Comparison of ENCODE assay signal across 22 cellular contexts in the genomic region with DNA sequence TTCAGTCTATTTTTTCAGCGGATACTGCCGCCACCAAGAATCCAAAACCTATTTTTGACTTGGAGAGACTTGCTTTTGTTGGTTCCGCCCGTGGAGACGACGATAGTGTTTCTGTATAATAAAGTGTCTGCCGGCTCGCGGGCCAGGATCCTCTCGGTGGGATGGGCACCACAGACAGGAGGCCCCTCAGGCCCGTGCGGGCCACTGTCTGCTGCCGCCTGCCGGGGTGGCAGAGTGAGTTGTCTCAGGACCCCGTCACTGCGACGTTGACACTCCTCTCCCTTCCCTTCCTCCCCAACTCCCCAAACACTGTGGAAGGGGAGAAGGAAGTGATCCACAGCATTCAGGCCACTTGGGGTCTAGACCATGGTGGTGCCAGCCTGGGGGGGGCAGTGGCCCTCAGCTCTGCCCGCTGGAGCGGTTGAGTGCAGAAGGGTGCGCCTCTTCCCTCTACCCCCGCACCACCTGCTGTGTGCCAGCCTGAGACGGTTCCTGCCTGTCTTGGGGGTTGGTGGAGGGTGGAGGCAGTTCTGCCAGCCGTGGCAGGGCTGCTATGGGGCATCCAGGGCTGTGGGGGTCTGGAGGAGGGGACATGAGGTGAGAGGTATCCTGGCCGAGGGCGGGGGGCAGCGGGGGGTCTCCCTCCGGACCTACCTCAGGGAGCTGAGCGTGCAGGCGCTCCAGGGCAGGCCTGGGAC. TPM values are rescaled to one million over a fixed set of nuclear protein-coding genes. Genes with fewer than 3 reads are reported as not detected.
DNase-seq lines count a peak whose midpoint lies in the region; ATAC-seq, FAIRE-seq and TF ChIP-seq lines count a peak whose summit lies in the region.
"Had no signal": no experiment of that assay in that cellular context is flagged by ENCODE, and none has a peak within 500 bp of the region (broad histone marks: within the 10 kb centered on the region; RNA-seq: fewer than 3 reads in every experiment).

No MANE protein-coding gene starts in this region.

- no peak for TF ChIP-seq POLR2A in HepG2 (IDR thresholded peaks at IDR 0.05; ENCODE audit: insufficient read depth in 1 of 2, low read depth in 2 of 2, low read length in 2 of 2)
- no peak for TF ChIP-seq POLR2A in right lobe of liver (IDR thresholded peaks at IDR 0.05)

- no peak overlapping the region for H3K9ac ChIP-seq in HepG2 (ENCODE audit: insufficient read depth, low read depth, low read length)
- H3K9ac ChIP-seq in PC-3 (ENCODE audit: low read length): no peak overlapping the region

- no peak for TF ChIP-seq CTCF in HepG2 (CRISPR knock-in tag; IDR thresholded peaks at IDR 0.05)
- no peak for TF ChIP-seq CTCF in right lobe of liver (IDR thresholded peaks at IDR 0.05)
- TF ChIP-seq CTCF in PC-3 (conservative IDR thresholded peaks at IDR 0.05; ENCODE audit: low read depth, low read length): no peak

- TF ChIP-seq EP300 in HepG2 (IDR thresholded peaks at IDR 0.05; ENCODE audit: low read depth in 2 of 2, low read length in 2 of 2): no peak
- TF ChIP-seq EP300 in HepG2 (CRISPR knock-in tag; IDR thresholded peaks at IDR 0.05; ENCODE audit: borderline replicate concordance): no peak

- H3K4me2 ChIP-seq in HepG2 (ENCODE audit: low read depth, low read length) (no peak overlapping the region), PC-3 (ENCODE audit: low read length) (no peak overlapping the region)

- TF ChIP-seq RAD21 in HepG2 (CRISPR knock-in tag; IDR thresholded peaks at IDR 0.05): no peak

- DNase-seq in HepG2 (ENCODE audit: low spot score): no peak
- DNase-seq in right lobe of liver: no peak
- DNase-seq in PC-3: no peak
- peak; percentile 39 for DNase-seq in naive B cell
- no peak for DNase-seq in aorta
- no peak for DNase-seq in stimulated activated CD4-positive, alpha-beta T cell treated with anti-CD3 and anti-CD28 coated beads, Interleukin-1b, Interleukin-23, amount 100 ng/mL, for 48 hours
- DNase-seq in NCI-H2107 treated with DMSO at 0.1 percent for 48 hours (lab: John Stamatoyannopoulos, UW; ENCODE audit: unreplicated experiment): no peak
- DNase-seq: ACHN; activated CD8-positive, alpha-beta T cell treated with anti-CD3 and anti-CD28 coated beads for 36 hours; activated naive CD4-positive, alpha-beta T cell; activated T-cell treated with anti-CD3 and anti-CD28 coated beads, Interleukin-2, amount 50 U/mL, for 1 hour; amniotic stem cell; central memory CD4-positive, alpha-beta T cell; DMS79; NCI-H1105 treated with DMSO at 0.1 percent for 48 hours; NCI-H2081 treated with DMSO at 0.1 percent for 48 hours; NCI-H446 treated with DMSO at 0.1 percent for 48 hours; T-helper 9 cell had no signal

- H3K27ac ChIP-seq in HepG2 (ENCODE audit: extremely low read length, insufficient read depth, low read length) (no peak overlapping the region), right lobe of liver (no peak overlapping the region), PC-3 (ENCODE audit: low read length) (no peak overlapping the region), aorta (ENCODE audit: low read depth in 1 of 2, low read length in 2 of 2) (peak overlapping the region; percentile 1 to 34)
- H3K27ac ChIP-seq: suprapubic skin had no signal

- 99% methylated on average over 28 of the region's 29 CpGs for WGBS in HepG2 (ENCODE audit: low lambda C conversion rate)
- 94% methylated on average over 19 of the region's 29 CpGs for WGBS in right lobe of liver (ENCODE audit: insufficient coverage, low coverage, low lambda C conversion rate, missing lambda C conversion rate)
- 15% methylated on average over 29 of the region's 29 CpGs for WGBS in aorta, 2 donors

- 0 out of 2 replicates have a peak, but pooled peaks cover 10% of the 10 kb centered on the region for H3K4me1 ChIP-seq in HepG2 (ENCODE audit: insufficient read depth, low read length)
- H3K4me1 ChIP-seq in right lobe of liver: no peaks in the 10 kb centered on the region
- no peaks in the 10 kb centered on the region for H3K4me1 ChIP-seq in PC-3 (ENCODE audit: insufficient read depth, low read length)
- H3K4me1 ChIP-seq in aorta (ENCODE audit: control insufficient read depth in 1 of 2, insufficient read depth in 2 of 2, low read length in 2 of 2): no peaks in the 10 kb centered on the region
- H3K4me1 ChIP-seq: suprapubic skin had no signal

- H3K4me3 Mint-ChIP-seq in naive B cell: peak overlapping the region in 4 of 8 donors; percentile 8 to 76 (median 46)
- H3K4me3 Mint-ChIP-seq: activated CD8-positive, alpha-beta T cell treated with anti-CD3 and anti-CD28 coated beads for 36 hours had no signal

- H3K27me3 ChIP-seq in HepG2 (ENCODE audit: control insufficient read depth in 1 of 2, insufficient read depth in 2 of 2, low read length in 2 of 2) (peaks cover 2 to 11% of the 10 kb centered on the region in 2 experiments; a peak in 3 of 5 replicates), right lobe of liver (no peaks in the 10 kb centered on the region), PC-3 (ENCODE audit: low read length) (no peaks in the 10 kb centered on the region), aorta (ENCODE audit: control insufficient read depth in 1 of 2, insufficient read depth in 2 of 2, low read length in 1 of 2) (no peaks in the 10 kb centered on the region)
- H3K27me3 ChIP-seq: suprapubic skin had no signal

- no peak overlapping the region for H2AFZ ChIP-seq in HepG2 (ENCODE audit: low read length)
- H2AFZ ChIP-seq in PC-3 (ENCODE audit: low read length): no peak overlapping the region

- intact Hi-C loops in HepG2 (cut with micrococcal nuclease; ENCODE audit: unreplicated experiment) (no loop called here), right lobe of liver (cut with DNase I) (loop anchor here in 1 of 2 donors (10.0 kb wide), 1 partner anchor 186 kb away; no protein-coding TSS in a partner anchor), PC-3 (cut with micrococcal nuclease) (no loop called here), aorta (cut with DNase I) (no loop called here)

- no peak for ATAC-seq in HepG2
- no peak for ATAC-seq in right lobe of liver
- ATAC-seq in PC-3: no peak
- ATAC-seq in naive B cell (ENCODE audit: low read depth in 2 of 2): peak; percentile 23 to 34
- ATAC-seq in aorta (ENCODE audit: low FRiP score): peak; percentile 23
- no peak for ATAC-seq in GM21390 (IDR thresholded peaks at IDR 0.05; ENCODE audit: unreplicated experiment)
- ATAC-seq: activated CD8-positive, alpha-beta T cell treated with anti-CD3 and anti-CD28 coated beads for 36 hours; SK-N-SH treated with all-trans-retinoic acid at 6 μM for 48 hours had no signal

- POLR2A ChIA-PET in HepG2 (lab: Yijun Ruan, JAX) (no interaction called here), PC-3 (lab: Charles Lee; ENCODE audit: unreplicated experiment) (no interaction called here)

- in situ Hi-C loops in HepG2 (cut with HindIII; ENCODE audit: extremely low pct_ligation_motif_present, low pct_unique_long_range_greater_than_20kb): no loop called here

- no peak for FAIRE-seq in HepG2 (lab: Jason Lieb, UNC)
- FAIRE-seq: H54 had no signal

- peak overlapping the region; percentile 60 to 99 (median 94) for H3K27ac Mint-ChIP-seq in naive B cell
- H3K27ac Mint-ChIP-seq: activated CD8-positive, alpha-beta T cell treated with anti-CD3 and anti-CD28 coated beads for 36 hours had no signal

- TSS peak; percentile 61 for BruUV-seq in HepG2 (replicated peaks; lab: Mats Ljungman, UMichigan)
- BruUV-seq in PC-3 (replicated peaks; lab: Mats Ljungman, UMichigan): TSS peak; percentile 28

- H3K36me3 ChIP-seq in HepG2 (replicated peaks in 1 of 2; ENCODE audit: control insufficient read depth in 1 of 2, insufficient read depth in 2 of 2, low read length in 2 of 2): peaks cover 31 to 50% of the 10 kb centered on the region in 2 experiments
- peaks cover 0 to 14% (median 6%) of the 10 kb centered on the region in 4 donors for H3K36me3 ChIP-seq in right lobe of liver
- peaks cover 29% of the 10 kb centered on the region; the same call in 1 of the 2 replicates for H3K36me3 ChIP-seq in PC-3 (ENCODE audit: low read depth, low read length)
- peaks cover 0 to 4% of the 10 kb centered on the region in 2 donors for H3K36me3 ChIP-seq in aorta (ENCODE audit: control insufficient read depth in 1 of 2, insufficient read depth in 2 of 2, low read length in 1 of 2)

- H3K9me3 ChIP-seq in HepG2 (ENCODE audit: low read length) (no peaks in the 10 kb centered on the region), right lobe of liver (no peaks in the 10 kb centered on the region), PC-3 (ENCODE audit: low read length) (no peaks in the 10 kb centered on the region), aorta (ENCODE audit: control insufficient read depth, low read length) (no peaks in the 10 kb centered on the region)
- H3K9me3 ChIP-seq: suprapubic skin had no signal

- H3K79me2 ChIP-seq in HepG2 (ENCODE audit: insufficient read depth, low read length): no peaks in the 10 kb centered on the region
- H3K79me2 ChIP-seq in PC-3 (ENCODE audit: low read length): no peaks in the 10 kb centered on the region

- peaks cover 36 to 64% (median 37%) of the 10 kb centered on the region in 3 donors for H3K4me1 Mint-ChIP-seq in naive B cell

- H3K9me3 Mint-ChIP-seq in naive B cell: peaks cover 0 to 3% (median 0%) of the 10 kb centered on the region in 7 donors
- H3K9me3 Mint-ChIP-seq: activated CD8-positive, alpha-beta T cell treated with anti-CD3 and anti-CD28 coated beads for 36 hours had no signal

- no peak overlapping the region for H3K4me3 ChIP-seq in HepG2 (replicated peaks in 1 of 3; ENCODE audit: insufficient read depth in 1 of 3, low read depth in 2 of 3, low read length in 3 of 3)
- H3K4me3 ChIP-seq in right lobe of liver: no peak overlapping the region
- H3K4me3 ChIP-seq in PC-3 (ENCODE audit: low read length): no peak overlapping the region
- H3K4me3 ChIP-seq in aorta (ENCODE audit: low read length in 2 of 2): no peak overlapping the region
- H3K4me3 ChIP-seq: suprapubic skin had no signal

- H4K20me1 ChIP-seq in HepG2 (ENCODE audit: insufficient read depth, low read length): no peaks in the 10 kb centered on the region; the same call in 1 of the 2 replicates
- H4K20me1 ChIP-seq in PC-3 (ENCODE audit: low read length): no peaks in the 10 kb centered on the region

- H3F3A ChIP-seq in PC-3 (ENCODE audit: low read length, unreplicated experiment): no peaks in the 10 kb centered on the region

- peaks cover 8 to 10% of the 10 kb centered on the region in 2 donors for H3K36me3 Mint-ChIP-seq in naive B cell

- no peaks in the 10 kb centered on the region for H3K9me2 ChIP-seq in PC-3 (replicated peaks; ENCODE audit: low read length)

- H3K27me3 Mint-ChIP-seq in naive B cell: no peaks in the 10 kb centered on the region
- H3K27me3 Mint-ChIP-seq: activated CD8-positive, alpha-beta T cell treated with anti-CD3 and anti-CD28 coated beads for 36 hours had no signal

- CTCF ChIA-PET in HepG2 (lab: Yijun Ruan, JAX; ENCODE audit: low intra/inter-chr PET ratio, low total read pairs) (interaction anchor here (0.6 kb wide), 1 partner anchor 152 kb away, joined by 3 read pairs; a partner anchor contains a TSS), PC-3 (lab: Charles Lee) (no interaction called here)

RNA-seq across cellular contexts. Expression of a gene that starts 17.5 kb away (rescaled TPM):
- total RNA-seq in HepG2 (2016; rRNA removed; fragmentation: Illumina TruSeq; extraction: Trizol) (29.6 and 34.2 TPM in 2 replicates), right lobe of liver (10 to 100 TPM in 3 of 6 experiments, 1 to 10 TPM in 3; 3.9 to 16.9 (median 9.6) TPM), PC-3 (2014; rRNA removed) (56.5 and 59.3 TPM in 2 replicates), aorta (10 to 100 TPM; 19.3 to 20.7 TPM)
- 29.5 and 32.8 TPM in 2 replicates for total RNA-seq in HepG2 (2016; cell fraction: cytosol; rRNA removed; fragmentation: Illumina TruSeq; extraction: Trizol; ENCODE audit: low read depth)
- 24.0 and 34.3 TPM in 2 replicates for total RNA-seq in HepG2 (2016; cell fraction: insoluble cytoplasmic fraction; rRNA removed; fragmentation: Illumina TruSeq; extraction: Trizol)
- 69.5 and 80.5 TPM in 2 replicates for total RNA-seq in HepG2 (2016; cell fraction: membrane; rRNA removed; fragmentation: Illumina TruSeq; extraction: Trizol)
- total RNA-seq in HepG2 (2016; cell fraction: nucleus; rRNA removed; fragmentation: Illumina TruSeq; extraction: Trizol): 16.2 and 19.5 TPM in 2 replicates
- polyA plus RNA-seq in HepG2 (2011; rRNA removed) (24.2 and 30.0 TPM in 2 replicates), naive B cell (ENCODE audit: low read depth in 6 of 6) (100 to 1,000 TPM in 5 of 6 donors, 10 to 100 TPM in 1; 80.1 to 189 (median 157) TPM), aorta (10 to 100 TPM in 1 of 2 donors, 1 to 10 TPM in 1; 7.3 to 14.7 TPM)
- 25.8 and 35.6 TPM in 2 replicates for polyA plus RNA-seq in HepG2 (2011; cell fraction: cytosol; rRNA removed)
- polyA plus RNA-seq in HepG2 (2011; cell fraction: nucleus; rRNA removed): 24.4 and 25.9 TPM in 2 replicates
- polyA plus RNA-seq in HepG2 (2012): 13.9 and 24.8 TPM in 2 replicates
- 44.0 and 53.1 TPM in 2 replicates for polyA plus RNA-seq in HepG2 (2016; cell fraction: cytosol; fragmentation: Illumina TruSeq; extraction: Trizol; ENCODE audit: low read depth)
- 40.7 and 50.0 TPM in 2 replicates for polyA plus RNA-seq in HepG2 (2016; cell fraction: insoluble cytoplasmic fraction; fragmentation: Illumina TruSeq; extraction: Trizol; ENCODE audit: low read depth)
- 80.4 and 89.1 TPM in 2 replicates for polyA plus RNA-seq in HepG2 (2016; cell fraction: membrane; fragmentation: Illumina TruSeq; extraction: Trizol; ENCODE audit: low read depth)
- polyA plus RNA-seq in HepG2 (2016; cell fraction: nucleus; fragmentation: Illumina TruSeq; extraction: Trizol; ENCODE audit: insufficient read depth, low read depth): 34.0 and 39.8 TPM in 2 replicates
- polyA minus RNA-seq in HepG2 (2011; rRNA and poly(A)+ RNA removed; ENCODE audit: low replicate concordance): 9.8 and 33.7 TPM in 2 replicates
- 16.2 and 17.4 TPM in 2 replicates for polyA minus RNA-seq in HepG2 (2011; cell fraction: cytosol; rRNA and poly(A)+ RNA removed)
- polyA minus RNA-seq in HepG2 (2011; cell fraction: nucleus; rRNA and poly(A)+ RNA removed): 6.2 and 7.1 TPM in 2 replicates

RNA-seq across cellular contexts. Expression of a gene that starts 57.6 kb away (rescaled TPM):
- 72.9 and 84.7 TPM in 2 replicates for total RNA-seq in HepG2 (2016; rRNA removed; fragmentation: Illumina TruSeq; extraction: Trizol)
- total RNA-seq in HepG2 (2016; cell fraction: cytosol; rRNA removed; fragmentation: Illumina TruSeq; extraction: Trizol; ENCODE audit: low read depth): 7.0 TPM in 2 replicates
- 69.1 and 75.0 TPM in 2 replicates for total RNA-seq in HepG2 (2016; cell fraction: insoluble cytoplasmic fraction; rRNA removed; fragmentation: Illumina TruSeq; extraction: Trizol)
- total RNA-seq in HepG2 (2016; cell fraction: membrane; rRNA removed; fragmentation: Illumina TruSeq; extraction: Trizol): 12.7 and 13.6 TPM in 2 replicates
- total RNA-seq in HepG2 (2016; cell fraction: nucleus; rRNA removed; fragmentation: Illumina TruSeq; extraction: Trizol): 52.3 and 56.5 TPM in 2 replicates
- polyA plus RNA-seq in HepG2 (2011; rRNA removed): 29.2 and 36.1 TPM in 2 replicates
- polyA plus RNA-seq in HepG2 (2011; cell fraction: cytosol; rRNA removed): 38.8 and 67.0 TPM in 2 replicates
- 104 and 106 TPM in 2 replicates for polyA plus RNA-seq in HepG2 (2011; cell fraction: nucleus; rRNA removed)
- polyA plus RNA-seq in HepG2 (2012): 40.7 and 46.9 TPM in 2 replicates
- 5.7 and 6.3 TPM in 2 replicates for polyA plus RNA-seq in HepG2 (2016; cell fraction: cytosol; fragmentation: Illumina TruSeq; extraction: Trizol; ENCODE audit: low read depth)
- polyA plus RNA-seq in HepG2 (2016; cell fraction: insoluble cytoplasmic fraction; fragmentation: Illumina TruSeq; extraction: Trizol; ENCODE audit: low read depth): 85.9 and 97.1 TPM in 2 replicates
- polyA plus RNA-seq in HepG2 (2016; cell fraction: membrane; fragmentation: Illumina TruSeq; extraction: Trizol; ENCODE audit: low read depth): 6.4 and 8.4 TPM in 2 replicates
- polyA plus RNA-seq in HepG2 (2016; cell fraction: nucleus; fragmentation: Illumina TruSeq; extraction: Trizol; ENCODE audit: insufficient read depth, low read depth): 70.0 and 74.0 TPM in 2 replicates
- polyA minus RNA-seq in HepG2 (2011; rRNA and poly(A)+ RNA removed; ENCODE audit: low replicate concordance): 47.5 and 58.8 TPM in 2 replicates
- polyA minus RNA-seq in HepG2 (2011; cell fraction: cytosol; rRNA and poly(A)+ RNA removed): 20.8 and 32.8 TPM in 2 replicates
- 119 and 124 TPM in 2 replicates for polyA minus RNA-seq in HepG2 (2011; cell fraction: nucleus; rRNA and poly(A)+ RNA removed)
- total RNA-seq in right lobe of liver: 10 to 100 TPM in 4 of 6 experiments, 1 to 10 TPM in 2; 8.6 to 22.1 (median 11.1) TPM
- 99.8 and 183 TPM in 2 replicates for total RNA-seq in PC-3 (2014; rRNA removed)
- 10 to 100 TPM; 31.1 to 55.1 (median 39.8) TPM for polyA plus RNA-seq in naive B cell (ENCODE audit: low read depth in 6 of 6)
- total RNA-seq in aorta: 10 to 100 TPM; 11.6 to 19.4 TPM
- 1 to 10 TPM; 3.6 to 9.9 TPM for polyA plus RNA-seq in aorta

Comparison
In these comparisons a context has a peak if more than half of its experiments do, and no peak if none do; other contexts are left out.
1. ATAC-seq: peak in naive B cell (2 of 2) and aorta (single experiment); none in HepG2 (single experiment), right lobe of liver (0 of 4), PC-3 (single experiment) and GM21390 (single experiment).
2. H3K27ac ChIP-seq: peak in aorta (2 of 2); none in HepG2 (single experiment), right lobe of liver (0 of 3) and PC-3 (single experiment).